In the genomic region with DNA sequence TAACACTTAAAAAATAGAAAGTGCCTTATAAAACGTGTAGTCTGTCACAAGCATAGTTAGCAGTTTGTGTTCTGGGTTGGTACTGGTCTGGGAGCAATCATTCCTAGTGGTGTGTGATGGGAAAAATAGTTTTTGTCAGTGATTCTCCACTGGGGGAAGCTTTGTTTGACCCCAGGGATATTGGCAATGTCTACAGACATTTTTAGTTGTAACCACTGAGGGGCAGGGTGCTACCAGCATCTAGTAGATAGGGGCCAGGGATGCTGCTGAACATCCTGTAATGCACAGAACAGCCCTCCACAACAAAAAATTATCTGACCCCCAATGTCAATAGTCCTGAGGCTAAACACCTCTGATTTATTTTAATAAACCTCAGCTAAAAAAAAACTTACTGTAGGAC, we compare ENCODE assay signal across 20 cellular contexts. TPM values are rescaled to one million over a fixed set of nuclear protein-coding genes. Genes with fewer than 3 reads are reported as not detected.
A peak's percentile ranks its signal among the peaks of the same experiment; 100 is the strongest.
DNase-seq lines count a peak whose midpoint lies in the region; ATAC-seq, FAIRE-seq and TF ChIP-seq lines count a peak whose summit lies in the region.
"Had no signal": no experiment of that assay in that cellular context is flagged by ENCODE, and none has a peak within 500 bp of the region (broad histone marks: within the 10 kb centered on the region; RNA-seq: fewer than 3 reads in every experiment).

No MANE protein-coding gene starts in this region.

- ATAC-seq in GM19467 (IDR thresholded peaks at IDR 0.05; ENCODE audit: unreplicated experiment) = no peak
- ATAC-seq: left ventricle myocardium superior had no signal

- no peak overlapping the region for H2BK15ac ChIP-seq in H1 (ENCODE audit: low read length)

- H3K27me3 ChIP-seq in BLaER1 (no peaks in the 10 kb centered on the region), H1 (replicated peaks in 1 of 4; ENCODE audit: control insufficient read depth in 3 of 4, extremely low read depth in 1 of 4, insufficient read depth in 3 of 4, low read length in 3 of 4) (0 out of 7 replicates have a peak, but pooled peaks cover 0 to 2% (median 0%) of the 10 kb centered on the region in 4 experiments)
- H3K27me3 ChIP-seq: ascending aorta had no signal

- H3K4me3 ChIP-seq in BLaER1 (no peak overlapping the region), GM12865 (ENCODE audit: low read depth, low read length) (no peak overlapping the region), H1 (ENCODE audit: extremely low read depth in 1 of 4, insufficient read depth in 2 of 4, low read depth in 3 of 4, low read length in 4 of 4) (no peak overlapping the region)
- H3K4me3 ChIP-seq: ascending aorta had no signal

- H3K23me2 ChIP-seq in H1 (ENCODE audit: low read depth, low read length) = no peaks in the 10 kb centered on the region

- FAIRE-seq in H1 (lab: Jason Lieb, UNC) = no peak
- FAIRE-seq: endothelial cell of umbilical vein, frontal cortex had no signal

- H4K91ac ChIP-seq in H1 (replicated peaks; ENCODE audit: insufficient read length, low read length) = no peak overlapping the region

- CTCF ChIA-PET in H1 (lab: Charles Lee; ENCODE audit: partially characterized antibody) = interaction anchor here (0.8 to 7.6 kb wide), 14 partner anchors 9 to 982 kb away, joined by 3 to 89 read pairs (median 4); no protein-coding TSS in a partner anchor

- no peak overlapping the region for H2AFZ ChIP-seq in H1 (ENCODE audit: low read length)
- H2AFZ ChIP-seq: parathyroid adenoma had no signal

- no peak overlapping the region for H3K4ac ChIP-seq in H1 (replicated peaks; ENCODE audit: insufficient read length, low read depth, low read length)

- TF ChIP-seq POLR2A in H1 (IDR thresholded peaks at IDR 0.05; ENCODE audit: control extremely low read depth in 1 of 2, low read depth in 2 of 2, low read length in 2 of 2) = no peak

- POLR2A ChIA-PET in H1 (lab: Charles Lee; ENCODE audit: partially characterized antibody) = interaction anchor here (1.3 kb wide), 1 partner anchor 73 kb away, joined by 4 read pairs; no protein-coding TSS in a partner anchor

- TF ChIP-seq CTCF in GM12865 (IDR thresholded peaks at IDR 0.05; ENCODE audit: insufficient read depth, low read depth, low read length, missing control alignments) = peak; percentile 9
- peak in 2 of 3 experiments; percentile 9 to 59; a peak in 3 of 4 replicates for TF ChIP-seq CTCF in H1 (IDR thresholded peaks at IDR 0.05; ENCODE audit: control extremely low read depth in 1 of 3, insufficient read depth in 1 of 3, low read depth in 1 of 3, low read length in 3 of 3)

- no peak overlapping the region for H2BK120ac ChIP-seq in H1 (replicated peaks; ENCODE audit: low read depth, low read length)

- H3K27ac ChIP-seq in BLaER1 = no peak overlapping the region
- no peak overlapping the region for H3K27ac ChIP-seq in H1 (ENCODE audit: low read depth, low read length)
- H3K27ac ChIP-seq: ascending aorta, parathyroid adenoma had no signal

- TF ChIP-seq RAD21 in H1 (IDR thresholded peaks at IDR 0.05 in 1 of 2, conservative IDR thresholded peaks at IDR 0.05 in 1 of 2; ENCODE audit: low read depth in 2 of 2, low read length in 2 of 2) = peak; percentile 52 to 67

- H4K20me1 ChIP-seq in BLaER1 = no peaks in the 10 kb centered on the region
- H4K20me1 ChIP-seq in H1 (replicated peaks in 1 of 2; ENCODE audit: control insufficient read depth in 1 of 2, insufficient read depth in 2 of 2, low read length in 2 of 2) = no peaks in the 10 kb centered on the region

- H3K9me3 ChIP-seq in BLaER1 = peaks cover 7% of the 10 kb centered on the region; the same call in 1 of the 2 replicates
- H3K9me3 ChIP-seq in H1 (ENCODE audit: insufficient read depth in 2 of 2, low read depth in 1 of 2, low read length in 1 of 2) = peaks cover 0 to 7% of the 10 kb centered on the region in 2 experiments; a peak in 2 of 4 replicates
- H3K9me3 ChIP-seq: ascending aorta had no signal

- H4K8ac ChIP-seq in H1 (ENCODE audit: extremely low read depth, insufficient read depth, low read length) = no peak overlapping the region

- H3K56ac ChIP-seq in H1 (replicated peaks; ENCODE audit: insufficient read length, low read depth, low read length) = no peak overlapping the region

- no peak overlapping the region for H2AK5ac ChIP-seq in H1 (ENCODE audit: low read depth, low read length)

- H3K36me3 ChIP-seq in BLaER1 = no peaks in the 10 kb centered on the region
- no peaks in the 10 kb centered on the region for H3K36me3 ChIP-seq in H1 (ENCODE audit: control insufficient read depth in 2 of 4, insufficient read depth in 4 of 4, low read length in 3 of 4)
- H3K36me3 ChIP-seq: ascending aorta had no signal

- WGBS in H1 (ENCODE audit: extremely low coverage in 1 of 2, insufficient coverage in 1 of 2, insufficient read length in 1 of 2, insufficient replicate concordance in 2 of 2, low coverage in 1 of 2, low lambda C conversion rate in 2 of 2, missing lambda C conversion rate in 1 of 2), 2 experiments = 55% methylated on average over 1 of the region's 1 CpG; no CpG with 5 or more reads in 1 of the 2 experiments

- H3K18ac ChIP-seq in H1 (ENCODE audit: extremely low read depth, low read length) = no peak overlapping the region

- peak; percentile 9 for DNase-seq in GM12865 (ENCODE audit: low read depth)
- DNase-seq in NCI-H748 treated with DMSO at 0.1 percent for 48 hours (lab: John Stamatoyannopoulos, UW) = peak; percentile 57
- DNase-seq in H1 (ENCODE audit: low read depth in 1 of 2, low spot score in 2 of 2) = no peak
- DNase-seq in kidney tubule cell (ENCODE audit: low spot score) = no peak
- DNase-seq in ecto neural progenitor cell (ENCODE audit: low spot score) = no peak
- DNase-seq: activated CD4-positive, alpha-beta T cell treated with anti-CD3 and anti-CD28 coated beads for 48 hours; activated naive CD4-positive, alpha-beta T cell; DMS79; KG1; left ventricle myocardium superior; NCI-H1417 treated with DMSO at 0.1 percent for 48 hours; Right ventricle myocardium superior; stimulated activated CD4-positive, alpha-beta T cell treated with anti-CD3 and anti-CD28 coated beads, Interleukin-4, amount 100 ng/mL, for 24 hours; stimulated activated CD8-positive, alpha-beta memory T cell treated with anti-CD3 and anti-CD28 coated beads, Interleukin-4, amount 100 ng/mL, for 48 hours had no signal

- no peak overlapping the region for H3K9ac ChIP-seq in BLaER1
- no peak overlapping the region for H3K9ac ChIP-seq in H1 (replicated peaks in 1 of 4; ENCODE audit: extremely low read depth in 1 of 4, low read depth in 3 of 4, low read length in 3 of 4)
- H3K9ac ChIP-seq: parathyroid adenoma had no signal

- H2BK5ac ChIP-seq in H1 (ENCODE audit: low read depth, low read length) = no peak overlapping the region

- no peak overlapping the region for H4K5ac ChIP-seq in H1 (ENCODE audit: insufficient read length, low read depth, low read length)

- H2BK20ac ChIP-seq in H1 (ENCODE audit: low read length) = no peak overlapping the region

- peaks cover 20% of the 10 kb centered on the region for H3K4me1 ChIP-seq in BLaER1
- peaks cover 4 to 11% (median 9%) of the 10 kb centered on the region in 4 experiments for H3K4me1 ChIP-seq in H1 (replicated peaks in 1 of 4; ENCODE audit: control insufficient read depth in 3 of 4, insufficient read depth in 4 of 4, low read length in 3 of 4)
- H3K4me1 ChIP-seq: ascending aorta, parathyroid adenoma had no signal

- H3K4me2 ChIP-seq in BLaER1 = peak overlapping the region; percentile 65; the same call in 1 of the 2 replicates
- H3K4me2 ChIP-seq in H1 (ENCODE audit: insufficient read depth in 1 of 2, low read depth in 2 of 2, low read length in 2 of 2) = no peak overlapping the region

- H3K79me2 ChIP-seq in H1 (ENCODE audit: control insufficient read depth in 1 of 2, insufficient read depth in 2 of 2, low read length in 2 of 2) = no peaks in the 10 kb centered on the region
- H3K79me2 ChIP-seq: parathyroid adenoma had no signal

- H3K14ac ChIP-seq in H1 (ENCODE audit: insufficient read length) = no peak overlapping the region

- H3K23ac ChIP-seq in H1 (ENCODE audit: insufficient read length) = no peak overlapping the region

- TF ChIP-seq EP300 in H1 (IDR thresholded peaks at IDR 0.05; ENCODE audit: borderline replicate concordance in 1 of 2, low read depth in 2 of 2, low read length in 2 of 2) = no peak

- no peaks in the 10 kb centered on the region; the same call in 1 of the 2 replicates for H3K79me1 ChIP-seq in H1 (ENCODE audit: low read depth, low read length)

- no peak overlapping the region for H2BK12ac ChIP-seq in H1 (ENCODE audit: low read depth, low read length)

TF ChIP-seq in H1, 55 proteins besides CTCF, POLR2A, EP300 and RAD21 (continues in another document):
- TF ChIP-seq BCL11A (IDR thresholded peaks at IDR 0.05; ENCODE audit: low read depth in 2 of 2, low read length in 2 of 2) = no peak
- no peak for TF ChIP-seq HDAC2 (IDR thresholded peaks at IDR 0.05; ENCODE audit: borderline replicate concordance in 1 of 2, low read depth in 2 of 2, low read length in 2 of 2)
- TF ChIP-seq POU5F1 (IDR thresholded peaks at IDR 0.05; ENCODE audit: low read depth, low read length) = no peak
- no peak for TF ChIP-seq TEAD4 (IDR thresholded peaks at IDR 0.05; ENCODE audit: low read depth, low read length)
- TF ChIP-seq SRF (IDR thresholded peaks at IDR 0.05; ENCODE audit: low read depth, low read length) = no peak
- TF ChIP-seq NRF1 (IDR thresholded peaks at IDR 0.05; ENCODE audit: low read depth, low read length) = no peak
- no peak for TF ChIP-seq TCF12 (IDR thresholded peaks at IDR 0.05; ENCODE audit: low read depth, low read length)
- no peak for TF ChIP-seq USF2 (IDR thresholded peaks at IDR 0.05; ENCODE audit: low read length)
- TF ChIP-seq MAFK (IDR thresholded peaks at IDR 0.05; ENCODE audit: low read depth, low read length) = no peak

RNA-seq across cellular contexts. Expression of gene CREB5, which starts 51.6 kb away (rescaled TPM):
- total RNA-seq in H1 (2021; fragmentation: NEBNext Ultra II Directional; extraction: Animal tissue kit (Norgen Biotek cat#: 25700)) = 2.6 and 2.7 TPM in 2 replicates
- polyA plus RNA-seq in H1 (2011; rRNA removed) = 2.4 and 4.4 TPM in 2 replicates
- polyA plus RNA-seq in H1 (2011; cell fraction: cytosol; rRNA removed) = 2.0 TPM
- polyA plus RNA-seq in H1 (2011; cell fraction: nucleus; rRNA removed) = 4.6 TPM
- 0.23 to 1.2 TPM (median 1.0 TPM) in 4 replicates for polyA plus RNA-seq in H1 (2012, experiment 1 of 2)
- 0.29 TPM for polyA plus RNA-seq in H1 (2012, experiment 2 of 2)
- polyA plus RNA-seq in H1 (2013, experiment 1 of 2) = 3.0 TPM
- polyA plus RNA-seq in H1 (2013, experiment 2 of 2) = 2.4 TPM
- 2.3 and 3.2 TPM in 2 replicates for polyA minus RNA-seq in H1 (2011; rRNA and poly(A)+ RNA removed)
- polyA minus RNA-seq in H1 (2011; cell fraction: cytosol; rRNA and poly(A)+ RNA removed) = 1.5 TPM
- 12.9 TPM for polyA minus RNA-seq in H1 (2011; cell fraction: nucleus; rRNA and poly(A)+ RNA removed)

Comparison
In these comparisons a context has a peak if more than half of its experiments do, and no peak if none do; other contexts are left out.
1. DNase-seq: peak in GM12865 (single experiment) and NCI-H748 treated with DMSO at 0.1 percent for 48 hours (single experiment); none in H1 (0 of 2), kidney tubule cell (single experiment) and ecto neural progenitor cell (single experiment).